21 cellular contexts compared by ENCODE assay signal in genomic region chr1:117582341-117582902, GRCh38. TPM values are rescaled to one million over a fixed set of nuclear protein-coding genes. Genes with fewer than 3 reads are reported as not detected.
DNase-seq lines count a peak whose midpoint lies in the region; ATAC-seq and TF ChIP-seq lines count a peak whose summit lies in the region.
"Had no signal": no experiment of that assay in that cellular context is flagged by ENCODE, and none has a peak within 500 bp of the region (broad histone marks: within the 10 kb centered on the region; RNA-seq: fewer than 3 reads in every experiment).

No MANE protein-coding gene starts in this region.

- no peaks in the 10 kb centered on the region; the same call in 1 of the 2 replicates for H3K27me3 Mint-ChIP-seq in WTC11 (ENCODE audit: low read depth)

- CTCF ChIA-PET in WTC11 (lab: Charles Lee) = interaction anchor here (1.1 to 1.7 kb wide), 3 partner anchors 8 to 129 kb away, joined by 3 to 4 read pairs (median 4); no protein-coding TSS in a partner anchor

- no peak overlapping the region for H3K27ac Mint-ChIP-seq in activated naive CD4-positive, alpha-beta T cell treated with anti-CD3 and anti-CD28 coated beads, Interleukin-2, amount 50 U/mL, for 72 hours
- H3K27ac Mint-ChIP-seq in WTC11 = no peak overlapping the region
- H3K27ac Mint-ChIP-seq: GM23338 had no signal

- no peak overlapping the region for H3K4me3 Mint-ChIP-seq in WTC11
- H3K4me3 Mint-ChIP-seq: CD8-positive, alpha-beta memory T cell; GM23338 had no signal

- intact Hi-C loops in sciatic nerve (cut with DNase I) = no loop called here

- no peak overlapping the region for H3K4me3 ChIP-seq in AG10803 (ENCODE audit: low read length)
- H3K4me3 ChIP-seq in fibroblast of the aortic adventitia (ENCODE audit: low read depth, low read length) = no peak overlapping the region
- H3K4me3 ChIP-seq: A549; BLaER1 treated with 17β-estradiol and CSF1 and Interleukin-3, amounts not matched to agents 10 nM and 100 nM; GM23338 had no signal

- H3K36me3 Mint-ChIP-seq in activated naive CD4-positive, alpha-beta T cell treated with anti-CD3 and anti-CD28 coated beads, Interleukin-2, amount 50 U/mL, for 72 hours = no peaks in the 10 kb centered on the region
- no peaks in the 10 kb centered on the region for H3K36me3 Mint-ChIP-seq in WTC11
- H3K36me3 Mint-ChIP-seq: CD8-positive, alpha-beta memory T cell had no signal

- POLR2A ChIA-PET in WTC11 (lab: Charles Lee) = no interaction called here

- TF ChIP-seq CTCF in AG10803 (conservative IDR thresholded peaks at IDR 0.05; ENCODE audit: low read length) = no peak
- TF ChIP-seq CTCF in fibroblast of the aortic adventitia (IDR thresholded peaks at IDR 0.05; ENCODE audit: insufficient read depth, low read length) = no peak
- no peak for TF ChIP-seq CTCF in WTC11 (IDR thresholded peaks at IDR 0.05)

- peak; percentile 30 for ATAC-seq in sciatic nerve
- ATAC-seq in activated naive CD4-positive, alpha-beta T cell treated with anti-CD3 and anti-CD28 coated beads, Interleukin-2, amount 50 U/mL, for 72 hours = no peak
- no peak for ATAC-seq in HG02981 (IDR thresholded peaks at IDR 0.05; ENCODE audit: unreplicated experiment)
- no peak for ATAC-seq in WTC11
- ATAC-seq: A549, GM23338, HepG2, Right ventricle myocardium inferior had no signal

- no peaks in the 10 kb centered on the region for H3K4me1 Mint-ChIP-seq in WTC11
- H3K4me1 Mint-ChIP-seq: GM23338 had no signal

- H3K9me3 Mint-ChIP-seq in activated naive CD4-positive, alpha-beta T cell treated with anti-CD3 and anti-CD28 coated beads, Interleukin-2, amount 50 U/mL, for 72 hours = no peaks in the 10 kb centered on the region
- H3K9me3 Mint-ChIP-seq in WTC11 = peaks cover 12% of the 10 kb centered on the region
- H3K9me3 Mint-ChIP-seq: CD8-positive, alpha-beta memory T cell; GM23338 had no signal

- peak; percentile 4 for DNase-seq in AG10803 (ENCODE audit: low read depth)
- DNase-seq in HT1080 (ENCODE audit: low read depth) = peak; percentile 39
- peak; percentile 43 for DNase-seq in fibroblast of the aortic adventitia (ENCODE audit: low read depth)
- DNase-seq in sciatic nerve (ENCODE audit: low spot score) = no peak
- DNase-seq in activated naive CD4-positive, alpha-beta T cell treated with anti-CD3 and anti-CD28 coated beads, Interleukin-2, amount 50 U/mL, for 72 hours (ENCODE audit: low spot score in 2 of 2) = no peak
- DNase-seq in WTC11 (ENCODE audit: low spot score) = no peak
- DNase-seq: CD8-positive, alpha-beta memory T cell; DMS53; EL; KBM-7; NCI-H187; NCI-H2107; NCI-H510A; NCI-H748 treated with DMSO at 0.1 percent for 48 hours; NK-92 treated with Interleukin-12 subunit alpha and Interleukin-12 subunit beta, amount 100 ng/mL, for 24 hours had no signal

TF ChIP-seq in WTC11, 78 proteins besides CTCF, POLR2A, EP300 and RAD21 (continues in another document):
- TF ChIP-seq AR (CRISPR knock-in tag; IDR thresholded peaks at IDR 0.05) (no peak), E2F5 (CRISPR knock-in tag; IDR thresholded peaks at IDR 0.05) (no peak), E2F4 (CRISPR knock-in tag; IDR thresholded peaks at IDR 0.05; ENCODE audit: borderline replicate concordance, low read depth) (no peak), CBFB (CRISPR knock-in tag; IDR thresholded peaks at IDR 0.05; ENCODE audit: low read depth) (no peak), ERG (CRISPR knock-in tag; IDR thresholded peaks at IDR 0.05) (no peak), GRHL2 (CRISPR knock-in tag; IDR thresholded peaks at IDR 0.05; ENCODE audit: insufficient replicate concordance, severe bottlenecking) (no peak), MXD4 (CRISPR knock-in tag; IDR thresholded peaks at IDR 0.05; ENCODE audit: borderline replicate concordance) (no peak), KAT7 (CRISPR knock-in tag; IDR thresholded peaks at IDR 0.05; ENCODE audit: borderline replicate concordance) (no peak), ELF4 (CRISPR knock-in tag; IDR thresholded peaks at IDR 0.05; ENCODE audit: low read depth) (no peak), MAX (CRISPR knock-in tag; IDR thresholded peaks at IDR 0.05) (no peak), NR1H2 (CRISPR knock-in tag; IDR thresholded peaks at IDR 0.05) (no peak), NFATC4 (CRISPR knock-in tag; IDR thresholded peaks at IDR 0.05) (no peak), EMX1 (CRISPR knock-in tag; IDR thresholded peaks at IDR 0.05) (no peak), JAZF1 (CRISPR knock-in tag; IDR thresholded peaks at IDR 0.05) (no peak), FOXJ3 (CRISPR knock-in tag; IDR thresholded peaks at IDR 0.05; ENCODE audit: borderline replicate concordance) (no peak), ZNF512 (CRISPR knock-in tag; IDR thresholded peaks at IDR 0.05; ENCODE audit: borderline replicate concordance) (no peak)

RNA-seq across cellular contexts. Expression of gene TENT5C, which starts 23.4 kb away (rescaled TPM):
- total RNA-seq in HT1080 (2014; rRNA removed; shearing (Covaris generic)) = 0.77 and 1.7 TPM in 2 replicates
- polyA plus RNA-seq in HT1080 (2015; cell fraction: cytosol; rRNA removed) = 0.79 and 1.2 TPM in 2 replicates
- 1.1 and 1.2 TPM in 2 replicates for polyA plus RNA-seq in HT1080 (2015; cell fraction: nucleus; rRNA removed)
- total RNA-seq in fibroblast of the aortic adventitia (ENCODE audit: low replicate concordance) = 0.45 and 5.5 TPM in 2 replicates
- total RNA-seq in sciatic nerve = 37.0 TPM
- total RNA-seq in activated naive CD4-positive, alpha-beta T cell treated with anti-CD3 and anti-CD28 coated beads, Interleukin-2, amount 50 U/mL, for 72 hours = 10 to 100 TPM in 1 of 2 donors, 1 to 10 TPM in 1; 6.6 to 14.2 TPM
- 1.1 to 1.4 TPM (median 1.1 TPM) in 3 replicates for total RNA-seq in WTC11 (2021)

Comparison
In these comparisons a context has a peak if more than half of its experiments do, and no peak if none do; other contexts are left out.
1. DNase-seq: peak in AG10803 (single experiment), HT1080 (single experiment) and fibroblast of the aortic adventitia (single experiment); none in sciatic nerve (single experiment), activated naive CD4-positive, alpha-beta T cell treated with anti-CD3 and anti-CD28 coated beads, Interleukin-2, amount 50 U/mL, for 72 hours (0 of 2) and WTC11 (single experiment).